Comparison of ENCODE assay signal across 11 cellular contexts in genomic region chr18:34650121-34650545, GRCh38. TPM values are rescaled to one million over a fixed set of nuclear protein-coding genes. Genes with fewer than 3 reads are reported as not detected.
DNase-seq lines count a peak whose midpoint lies in the region; ATAC-seq and TF ChIP-seq lines count a peak whose summit lies in the region.
"Had no signal": no experiment of that assay in that cellular context is flagged by ENCODE, and none has a peak within 500 bp of the region (broad histone marks: within the 10 kb centered on the region; RNA-seq: fewer than 3 reads in every experiment).

No MANE protein-coding gene starts in this region.

- H4K20me1 ChIP-seq in hepatocyte (ENCODE audit: insufficient read depth, poor library complexity, severe bottlenecking) = no peaks in the 10 kb centered on the region

- ATAC-seq in activated CD8-positive, alpha-beta memory T cell treated with anti-CD3 and anti-CD28 coated beads, Interleukin-2, amount 10 ng/mL, durations not matched to agents 7 days and 5 days = no peak
- no peak for ATAC-seq in HG02870 (IDR thresholded peaks at IDR 0.05; ENCODE audit: unreplicated experiment)
- no peak for ATAC-seq in left colon

- H3K9ac ChIP-seq in adipocyte (ENCODE audit: low read length) = peak overlapping the region; percentile 45

- H3K36me3 Mint-ChIP-seq in HFFc6 (ENCODE audit: low read depth) = no peaks in the 10 kb centered on the region
- no peaks in the 10 kb centered on the region for H3K36me3 Mint-ChIP-seq in activated CD8-positive, alpha-beta memory T cell treated with anti-CD3 and anti-CD28 coated beads, Interleukin-2, amount 10 ng/mL, durations not matched to agents 7 days and 5 days

- peaks cover 9% of the 10 kb centered on the region for H3K4me1 Mint-ChIP-seq in HFFc6 (ENCODE audit: low read depth)
- H3K4me1 Mint-ChIP-seq in activated CD8-positive, alpha-beta memory T cell treated with anti-CD3 and anti-CD28 coated beads, Interleukin-2, amount 10 ng/mL, durations not matched to agents 7 days and 5 days = peaks cover 1% of the 10 kb centered on the region

- peaks cover 5% of the 10 kb centered on the region; the same call in 1 of the 2 replicates for H3K27me3 Mint-ChIP-seq in HFFc6 (ENCODE audit: insufficient read depth)
- no peaks in the 10 kb centered on the region for H3K27me3 Mint-ChIP-seq in activated CD8-positive, alpha-beta memory T cell treated with anti-CD3 and anti-CD28 coated beads, Interleukin-2, amount 10 ng/mL, durations not matched to agents 7 days and 5 days

- H3K4me3 Mint-ChIP-seq in HFFc6 = no peak overlapping the region
- H3K4me3 Mint-ChIP-seq in activated CD8-positive, alpha-beta memory T cell treated with anti-CD3 and anti-CD28 coated beads, Interleukin-2, amount 10 ng/mL, durations not matched to agents 7 days and 5 days = no peak overlapping the region

- H3K9me3 ChIP-seq in adipocyte (ENCODE audit: control insufficient read depth, low read length) = no peaks in the 10 kb centered on the region
- no peaks in the 10 kb centered on the region for H3K9me3 ChIP-seq in hepatocyte (ENCODE audit: low read depth)

- H3K79me2 ChIP-seq in hepatocyte = no peaks in the 10 kb centered on the region

- no peaks in the 10 kb centered on the region for H3K27me3 ChIP-seq in adipocyte (replicated peaks; ENCODE audit: control insufficient read depth, insufficient read depth, low read length)
- H3K27me3 ChIP-seq in hepatocyte = no peaks in the 10 kb centered on the region

- H3K27ac ChIP-seq in hepatocyte = no peak overlapping the region
- H3K27ac ChIP-seq: VCaP had no signal

- no peaks in the 10 kb centered on the region for H3K9me3 Mint-ChIP-seq in HFFc6
- no peaks in the 10 kb centered on the region for H3K9me3 Mint-ChIP-seq in activated CD8-positive, alpha-beta memory T cell treated with anti-CD3 and anti-CD28 coated beads, Interleukin-2, amount 10 ng/mL, durations not matched to agents 7 days and 5 days (ENCODE audit: low read depth)

- intact Hi-C loops in left colon (cut with DNase I, micrococcal nuclease) = no loop called here

- DNase-seq in A172 (ENCODE audit: low spot score) (peak; percentile 51), HFFc6 (peak; percentile 59), adipocyte (ENCODE audit: low read depth) (peak; percentile 60), hepatocyte (ENCODE audit: low spot score) (no peak), activated gamma-delta T cell (lab: John Stamatoyannopoulos, UW) (no peak), left colon (no peak)
- DNase-seq in activated CD8-positive, alpha-beta memory T cell treated with anti-CD3 and anti-CD28 coated beads, Interleukin-2, amount 10 ng/mL, durations not matched to agents 7 days and 5 days = no peak
- DNase-seq: activated naive CD4-positive, alpha-beta T cell treated with Interleukin-2 at 50 U/mL for 16 hours; small intestine had no signal

- H3K27ac Mint-ChIP-seq in HFFc6 = no peak overlapping the region
- H3K27ac Mint-ChIP-seq in activated CD8-positive, alpha-beta memory T cell treated with anti-CD3 and anti-CD28 coated beads, Interleukin-2, amount 10 ng/mL, durations not matched to agents 7 days and 5 days = no peak overlapping the region

- H3K4me2 ChIP-seq in hepatocyte = no peak overlapping the region

- peak overlapping the region; percentile 56 for H3K4me3 ChIP-seq in adipocyte (ENCODE audit: low read length)
- no peak overlapping the region for H3K4me3 ChIP-seq in hepatocyte

- H3K4me1 ChIP-seq in adipocyte (ENCODE audit: control insufficient read depth, insufficient read depth, low read length) = peaks cover 28% of the 10 kb centered on the region
- no peaks in the 10 kb centered on the region for H3K4me1 ChIP-seq in hepatocyte (ENCODE audit: insufficient read depth)

- H3K36me3 ChIP-seq in adipocyte (ENCODE audit: control insufficient read depth, insufficient read depth, low read length, severe bottlenecking) = no peaks in the 10 kb centered on the region
- no peaks in the 10 kb centered on the region for H3K36me3 ChIP-seq in hepatocyte (replicated peaks; ENCODE audit: insufficient read depth, low read depth)

- H2AFZ ChIP-seq in hepatocyte = peak overlapping the region; percentile 3

- no peak for TF ChIP-seq CTCF in HFFc6 (IDR thresholded peaks at IDR 0.05)
- TF ChIP-seq CTCF in hepatocyte (IDR thresholded peaks at IDR 0.05; ENCODE audit: poor library complexity) = no peak

- CTCF ChIA-PET in activated CD8-positive, alpha-beta memory T cell treated with anti-CD3 and anti-CD28 coated beads, Interleukin-2, amount 10 ng/mL, durations not matched to agents 7 days and 5 days (lab: Charles Lee) = interaction anchor here (3.6 kb wide), 1 partner anchor 11 kb away, joined by 22 read pairs; no protein-coding TSS in a partner anchor

- no peaks in the 10 kb centered on the region for H3K9me2 ChIP-seq in hepatocyte (replicated peaks; ENCODE audit: insufficient read depth)

- 47% methylated on average over 5 of the region's 5 CpGs for WGBS in hepatocyte (ENCODE audit: low lambda C conversion rate, missing lambda C conversion rate)

RNA-seq across cellular contexts. Expression of gene DTNA, which starts 60.0 kb away (rescaled TPM):
- total RNA-seq in A172 (2014; rRNA removed; shearing (Covaris generic)) = 18.8 and 20.9 TPM in 2 replicates
- 1 to 10 TPM in 3 of 6 experiments, under 1 TPM in 3; 0.58 to 1.2 (median 0.98) TPM for total RNA-seq in HFFc6 (2021; fragmentation: NEBNext Ultra II Directional; extraction: Animal tissue kit (Norgen Biotek cat#: 25700))
- total RNA-seq in hepatocyte (34.0 and 42.8 TPM in 2 replicates), left colon (1 to 10 TPM; 2.7 to 7.0 TPM)
- polyA plus RNA-seq in hepatocyte = 18.3 and 19.1 TPM in 2 replicates
- not detected for total RNA-seq in activated CD8-positive, alpha-beta memory T cell treated with anti-CD3 and anti-CD28 coated beads, Interleukin-2, amount 10 ng/mL, durations not matched to agents 7 days and 5 days

Comparison
In these comparisons a context has a peak if more than half of its experiments do, and no peak if none do; other contexts are left out.
1. DNase-seq: peak in A172 (single experiment), HFFc6 (single experiment) and adipocyte (single experiment); none in hepatocyte (single experiment), activated gamma-delta T cell (single experiment), activated CD8-positive, alpha-beta memory T cell treated with anti-CD3 and anti-CD28 coated beads, Interleukin-2, amount 10 ng/mL, durations not matched to agents 7 days and 5 days (single experiment) and left colon (0 of 2).